Comparison of ENCODE assay signal across 28 cellular contexts in genomic region chr1:181206513-181206912, GRCh38.
DNase-seq lines count a peak whose midpoint lies in the region; ATAC-seq and TF ChIP-seq lines count a peak whose summit lies in the region.
"Had no signal": no experiment of that assay in that cellular context is flagged by ENCODE, and none has a peak within 500 bp of the region (broad histone marks: within the 10 kb centered on the region; RNA-seq: fewer than 3 reads in every experiment).

No MANE protein-coding gene starts in this region.

- intact Hi-C loops in Right ventricle myocardium inferior (cut with DNase I) (loop anchor here (5.0 kb wide), 1 partner anchor 221 kb away; no protein-coding TSS in a partner anchor), cardiac septum (cut with DNase I) (no loop called here), vagina (cut with DNase I) (no loop called here), testis (cut with DNase I; ENCODE audit: low total_unique reads) (no loop called here)

- no peak for TF ChIP-seq CTCF in vagina (IDR thresholded peaks at IDR 0.05)
- TF ChIP-seq CTCF in testis (IDR thresholded peaks at IDR 0.05) = no peak

- no peak overlapping the region for H3K27ac ChIP-seq in vagina
- no peak overlapping the region for H3K27ac ChIP-seq in testis
- H3K27ac ChIP-seq: brain microvascular endothelial cell, gastrocnemius medialis, KMS-11, neutrophil, upper lobe of right lung had no signal

- DNase-seq in Right ventricle myocardium inferior (ENCODE audit: missing footprints) (no peak), cardiac septum (ENCODE audit: low spot score) (no peak), cerebellum (ENCODE audit: low spot score) (peak; percentile 53), iPS-NIHi11 (ENCODE audit: low spot score) (peak; percentile 31), vagina (ENCODE audit: extremely low spot score in 2 of 2) (no peak), activated gamma-delta T cell (lab: John Stamatoyannopoulos, UW) (no peak), testis (no peak)
- no peak for DNase-seq in stimulated activated CD4-positive, alpha-beta T cell treated with anti-CD3 and anti-CD28 coated beads, Interleukin-12 subunit alpha, Interleukin-12 subunit beta, amount 100 ng/mL, for 4 hours
- DNase-seq: activated CD4-positive, alpha-beta memory T cell treated with anti-CD3 and anti-CD28 coated beads for 36 hours; activated CD4-positive, CD25-positive, alpha-beta regulatory T cell treated with anti-CD3 and anti-CD28 coated beads, Interleukin-2, amount 50 U/mL, for 72 hours; activated CD8-positive, alpha-beta memory T cell treated with anti-CD3 and anti-CD28 coated beads, Interleukin-2, amount 50 U/mL, for 48 hours; activated naive CD4-positive, alpha-beta T cell treated with anti-CD3 and anti-CD28 coated beads, Interleukin-2, amount 50 U/mL, for 16 hours; amniotic stem cell; brain microvascular endothelial cell; CD4-positive, alpha-beta T cell; DMS79 treated with DMSO at 0.1 percent for 48 hours; gastrocnemius medialis; GF-D8; MM.1S; NCI-H2081; NCI-H226; NCI-H526 treated with DMSO at 0.1 percent for 48 hours; SHP77; stimulated activated naive B cell treated with anti-CD40 and anti-IgM and Interleukin-4, amounts not matched to agents 10 μg/mL and 1 μg/mL and 100 μg/mL, for 72 hours; T-helper 2 cell; upper lobe of right lung had no signal

- H3K4me3 ChIP-seq in vagina (no peak overlapping the region), testis (no peak overlapping the region)
- H3K4me3 ChIP-seq: gastrocnemius medialis, upper lobe of right lung had no signal

- ATAC-seq in Right ventricle myocardium inferior = peak; percentile 93
- ATAC-seq: gastrocnemius medialis; stimulated activated naive B cell treated with anti-CD40 and anti-IgM and Interleukin-4, amounts not matched to agents 10 μg/mL and 1 μg/mL and 100 μg/mL, for 72 hours; upper lobe of right lung had no signal

- no peaks in the 10 kb centered on the region for H3K9me3 ChIP-seq in vagina
- H3K9me3 ChIP-seq in testis = no peaks in the 10 kb centered on the region
- H3K9me3 ChIP-seq: gastrocnemius medialis, neutrophil, upper lobe of right lung had no signal

- no peaks in the 10 kb centered on the region for H3K27me3 ChIP-seq in vagina
- no peaks in the 10 kb centered on the region for H3K27me3 ChIP-seq in testis
- H3K27me3 ChIP-seq: brain microvascular endothelial cell, gastrocnemius medialis, upper lobe of right lung had no signal

- H3K4me1 ChIP-seq in vagina (no peaks in the 10 kb centered on the region), testis (peaks cover 5% of the 10 kb centered on the region)
- H3K4me1 ChIP-seq: upper lobe of right lung had no signal

- H3K36me3 ChIP-seq in vagina (no peaks in the 10 kb centered on the region), testis (ENCODE audit: low read depth, missing control alignments) (no peaks in the 10 kb centered on the region)
- H3K36me3 ChIP-seq: brain microvascular endothelial cell, gastrocnemius medialis, neutrophil, upper lobe of right lung had no signal

- no peak for TF ChIP-seq POLR2A in vagina (IDR thresholded peaks at IDR 0.05)
- no peak for TF ChIP-seq POLR2A in testis (IDR thresholded peaks at IDR 0.05)

- WGBS in testis, 2 donors = 68 to 77% methylated on average over 7 to 8 of the region's 8 CpGs

Comparison
In these comparisons a context has a peak if more than half of its experiments do, and no peak if none do; other contexts are left out.
1. DNase-seq: peak in cerebellum (single experiment) and iPS-NIHi11 (single experiment); none in Right ventricle myocardium inferior (single experiment), cardiac septum (single experiment), stimulated activated CD4-positive, alpha-beta T cell treated with anti-CD3 and anti-CD28 coated beads, Interleukin-12 subunit alpha, Interleukin-12 subunit beta, amount 100 ng/mL, for 4 hours (single experiment), vagina (0 of 2), activated gamma-delta T cell (single experiment) and testis (single experiment).